1 cellular context compared by ENCODE assay signal in genomic region chr10:12579954-12580858, GRCh38.
TF ChIP-seq lines count a peak whose summit lies in the region.

No MANE protein-coding gene starts in this region.

TF ChIP-seq in GM12878, 131 proteins besides CTCF, POLR2A, EP300 and RAD21 (continued from another document):
- TF ChIP-seq, protein P1, sequence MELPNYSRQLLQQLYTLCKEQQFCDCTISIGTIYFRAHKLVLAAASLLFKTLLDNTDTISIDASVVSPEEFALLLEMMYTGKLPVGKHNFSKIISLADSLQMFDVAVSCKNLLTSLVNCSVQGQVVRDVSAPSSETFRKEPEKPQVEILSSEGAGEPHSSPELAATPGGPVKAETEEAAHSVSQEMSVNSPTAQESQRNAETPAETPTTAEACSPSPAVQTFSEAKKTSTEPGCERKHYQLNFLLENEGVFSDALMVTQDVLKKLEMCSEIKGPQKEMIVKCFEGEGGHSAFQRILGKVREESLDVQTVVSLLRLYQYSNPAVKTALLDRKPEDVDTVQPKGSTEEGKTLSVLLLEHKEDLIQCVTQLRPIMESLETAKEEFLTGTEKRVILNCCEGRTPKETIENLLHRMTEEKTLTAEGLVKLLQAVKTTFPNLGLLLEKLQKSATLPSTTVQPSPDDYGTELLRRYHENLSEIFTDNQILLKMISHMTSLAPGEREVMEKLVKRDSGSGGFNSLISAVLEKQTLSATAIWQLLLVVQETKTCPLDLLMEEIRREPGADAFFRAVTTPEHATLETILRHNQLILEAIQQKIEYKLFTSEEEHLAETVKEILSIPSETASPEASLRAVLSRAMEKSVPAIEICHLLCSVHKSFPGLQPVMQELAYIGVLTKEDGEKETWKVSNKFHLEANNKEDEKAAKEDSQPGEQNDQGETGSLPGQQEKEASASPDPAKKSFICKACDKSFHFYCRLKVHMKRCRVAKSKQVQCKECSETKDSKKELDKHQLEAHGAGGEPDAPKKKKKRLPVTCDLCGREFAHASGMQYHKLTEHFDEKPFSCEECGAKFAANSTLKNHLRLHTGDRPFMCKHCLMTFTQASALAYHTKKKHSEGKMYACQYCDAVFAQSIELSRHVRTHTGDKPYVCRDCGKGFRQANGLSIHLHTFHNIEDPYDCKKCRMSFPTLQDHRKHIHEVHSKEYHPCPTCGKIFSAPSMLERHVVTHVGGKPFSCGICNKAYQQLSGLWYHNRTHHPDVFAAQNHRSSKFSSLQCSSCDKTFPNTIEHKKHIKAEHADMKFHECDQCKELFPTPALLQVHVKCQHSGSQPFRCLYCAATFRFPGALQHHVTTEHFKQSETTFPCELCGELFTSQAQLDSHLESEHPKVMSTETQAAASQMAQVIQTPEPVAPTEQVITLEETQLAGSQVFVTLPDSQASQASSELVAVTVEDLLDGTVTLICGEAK (IDR thresholded peaks at IDR 0.05; ENCODE audit: borderline replicate concordance): peak; percentile 53; the same call in 1 of the 2 replicates
